ENCODE assay signal across 22 cellular contexts in the genomic region with DNA sequence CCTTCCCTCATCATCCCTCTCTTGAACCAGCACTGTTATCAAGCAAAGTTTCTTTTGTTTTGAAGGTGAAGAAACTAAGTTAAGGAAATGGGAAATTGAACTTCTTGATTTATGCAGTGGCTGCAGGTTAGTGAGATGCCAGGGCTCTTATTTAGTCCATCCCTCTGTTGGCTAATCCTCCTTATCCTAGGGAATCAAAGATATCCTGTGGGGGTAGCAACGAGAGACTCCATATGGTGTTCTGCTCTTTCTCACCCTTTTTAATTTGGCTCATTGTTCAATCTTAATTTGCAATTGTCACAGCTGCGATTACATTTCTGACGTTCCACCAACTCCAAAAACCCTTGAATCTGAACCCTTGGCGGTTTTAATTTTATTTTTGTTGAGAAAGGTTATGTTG.
"Had no signal": no experiment of that assay in that cellular context is flagged by ENCODE, and none has a peak within 500 bp of the region (broad histone marks: within the 10 kb centered on the region; RNA-seq: fewer than 3 reads in every experiment).

No MANE protein-coding gene starts in this region.

- H3K4me1 ChIP-seq: breast epithelium, colonic mucosa, heart right ventricle, pancreas, psoas muscle, tibial nerve had no signal

- ATAC-seq: heart right ventricle, left colon, mucosa of descending colon, pancreas, psoas muscle, right cardiac atrium, WTC11 had no signal

- H3K36me3 ChIP-seq: breast epithelium, colonic mucosa, heart right ventricle, pancreas, tibial nerve had no signal

- H3K4me1 Mint-ChIP-seq: activated naive CD8-positive, alpha-beta T cell treated with anti-CD3 and anti-CD28 coated beads, Interleukin-2, amount 10 ng/mL, durations not matched to agents 7 days and 5 days; central memory CD8-positive, alpha-beta T cell; memory B cell; nephron progenitor cell had no signal

- H3K4me3 ChIP-seq: breast epithelium, colonic mucosa, heart right ventricle, mucosa of descending colon, pancreas, psoas muscle, tibial nerve had no signal

- H3K27ac ChIP-seq: breast epithelium, colonic mucosa, epithelial cell of prostate, heart right ventricle, pancreas, psoas muscle, tibial nerve had no signal

- H3K4me3 Mint-ChIP-seq: activated naive CD8-positive, alpha-beta T cell treated with anti-CD3 and anti-CD28 coated beads, Interleukin-2, amount 10 ng/mL, durations not matched to agents 7 days and 5 days; central memory CD8-positive, alpha-beta T cell; endodermal cell; memory B cell; nephron progenitor cell; stimulated activated naive CD8-positive, alpha-beta T cell treated with anti-CD3 and anti-CD28 coated beads, Interleukin-15, Interleukin-2, amounts not matched to agents 100 ng/mL and 50 ng/mL, for 24 hours; WTC11 had no signal

- DNase-seq: activated naive CD8-positive, alpha-beta T cell treated with anti-CD3 and anti-CD28 coated beads, Interleukin-2, amount 10 ng/mL, durations not matched to agents 7 days and 5 days; activated T-cell treated with anti-CD3 and anti-CD28 coated beads, Interleukin-2, amount 50 U/mL, for 1 hour; amniotic stem cell; colonic mucosa; endodermal cell; heart right ventricle; left colon; mucosa of descending colon; nephron progenitor cell; pancreas; psoas muscle; right cardiac atrium; stimulated activated CD4-positive, alpha-beta T cell treated with anti-CD3 and anti-CD28 coated beads, Interleukin-4, amount 100 ng/mL, for 4 hours; substantia nigra; T-helper 9 cell had no signal

- H3K27me3 ChIP-seq: colonic mucosa, pancreas, tibial nerve had no signal

- H3K27ac Mint-ChIP-seq: activated naive CD8-positive, alpha-beta T cell treated with anti-CD3 and anti-CD28 coated beads, Interleukin-2, amount 10 ng/mL, durations not matched to agents 7 days and 5 days; endodermal cell; memory B cell; nephron progenitor cell; stimulated activated naive CD8-positive, alpha-beta T cell treated with anti-CD3 and anti-CD28 coated beads, Interleukin-15, Interleukin-2, amounts not matched to agents 100 ng/mL and 50 ng/mL, for 24 hours; WTC11 had no signal

- H3K36me3 Mint-ChIP-seq: activated naive CD8-positive, alpha-beta T cell treated with anti-CD3 and anti-CD28 coated beads, Interleukin-2, amount 10 ng/mL, durations not matched to agents 7 days and 5 days; memory B cell; WTC11 had no signal

- H3K9me3 Mint-ChIP-seq: activated naive CD8-positive, alpha-beta T cell treated with anti-CD3 and anti-CD28 coated beads, Interleukin-2, amount 10 ng/mL, durations not matched to agents 7 days and 5 days; central memory CD8-positive, alpha-beta T cell; endodermal cell; memory B cell; stimulated activated naive CD8-positive, alpha-beta T cell treated with anti-CD3 and anti-CD28 coated beads, Interleukin-15, Interleukin-2, amounts not matched to agents 100 ng/mL and 50 ng/mL, for 24 hours had no signal
